In genomic region chr2:25362049-25362563, GRCh38 we compare ENCODE assay signal across 1 cellular context.
TF ChIP-seq lines count a peak whose summit lies in the region.

No MANE protein-coding gene starts in this region.

TF ChIP-seq in HepG2, 621 proteins besides CTCF, POLR2A, EP300 and RAD21 (continued from another document and continues in another):
- peak; percentile 68 for TF ChIP-seq ZNF687 (CRISPR knock-in tag; IDR thresholded peaks at IDR 0.05)
- TF ChIP-seq ERF (CRISPR knock-in tag; IDR thresholded peaks at IDR 0.05): peak; percentile 84
- no peak for TF ChIP-seq SOX13 (IDR thresholded peaks at IDR 0.05)
- TF ChIP-seq SOX13 (CRISPR knock-in tag; conservative IDR thresholded peaks at IDR 0.05 in 1 of 2, IDR thresholded peaks at IDR 0.05 in 1 of 2): peak in 1 of 2 experiments; percentile 56; a peak in 2 of 4 replicates
- TF ChIP-seq MXI1 (IDR thresholded peaks at IDR 0.05; ENCODE audit: borderline replicate concordance, low read depth, low read length): peak; percentile 62; the same call in 1 of the 3 replicates
- peak; percentile 67; the same call in 1 of the 2 replicates for TF ChIP-seq MEIS1 (CRISPR knock-in tag; IDR thresholded peaks at IDR 0.05; ENCODE audit: borderline replicate concordance)
- peak; percentile 65 for TF ChIP-seq REPIN1 (CRISPR knock-in tag; IDR thresholded peaks at IDR 0.05; ENCODE audit: borderline replicate concordance, low read depth)
- TF ChIP-seq CHD2 (IDR thresholded peaks at IDR 0.05; ENCODE audit: low read depth, low read length): peak; percentile 39; the same call in 1 of the 2 replicates
- TF ChIP-seq ZNF230 (CRISPR knock-in tag; IDR thresholded peaks at IDR 0.05): no peak; the same call in 1 of the 2 replicates
- TF ChIP-seq HOXA5 (CRISPR knock-in tag; IDR thresholded peaks at IDR 0.05): peak; percentile 88
- TF ChIP-seq ZNF768 (CRISPR knock-in tag; IDR thresholded peaks at IDR 0.05): peak; percentile 15; the same call in 1 of the 2 replicates
- TF ChIP-seq ZNF605 (CRISPR knock-in tag; IDR thresholded peaks at IDR 0.05): peak; percentile 84; the same call in 1 of the 2 replicates
- peak; percentile 46; the same call in 1 of the 2 replicates for TF ChIP-seq HDAC2 (CRISPR knock-in tag; IDR thresholded peaks at IDR 0.05)
- 0 out of 2 replicates have a peak, but pooled peaks have one; percentile 3 for TF ChIP-seq ZBTB20 (CRISPR knock-in tag; IDR thresholded peaks at IDR 0.05; ENCODE audit: borderline replicate concordance, low read depth)
- no peak for TF ChIP-seq ZNF576 (CRISPR knock-in tag; IDR thresholded peaks at IDR 0.05)
- no peak for TF ChIP-seq FLYWCH1 (CRISPR knock-in tag; IDR thresholded peaks at IDR 0.05)
- peak; percentile 98 for TF ChIP-seq ZMYM4 (CRISPR knock-in tag; IDR thresholded peaks at IDR 0.05)
- peak; percentile 59; the same call in 1 of the 2 replicates for TF ChIP-seq ARNTL (CRISPR knock-in tag; IDR thresholded peaks at IDR 0.05)
- TF ChIP-seq RCOR2 (CRISPR knock-in tag; IDR thresholded peaks at IDR 0.05): peak; percentile 25; the same call in 1 of the 2 replicates
- no peak for TF ChIP-seq EEA1 (CRISPR knock-in tag; IDR thresholded peaks at IDR 0.05; ENCODE audit: borderline replicate concordance)
- TF ChIP-seq NFE2L2 (IDR thresholded peaks at IDR 0.05; ENCODE audit: low read length): no peak
- no peak for TF ChIP-seq SYNCRIP (IDR thresholded peaks at IDR 0.05; ENCODE audit: insufficient read depth, low read depth, low read length)
- TF ChIP-seq KDM5A (IDR thresholded peaks at IDR 0.05; ENCODE audit: borderline replicate concordance, low read length): no peak
- TF ChIP-seq ATF7 (IDR thresholded peaks at IDR 0.05): no peak
- TF ChIP-seq ATF7 (CRISPR knock-in tag; IDR thresholded peaks at IDR 0.05): no peak
- TF ChIP-seq ZNF800 (CRISPR knock-in tag; IDR thresholded peaks at IDR 0.05): 0 out of 2 replicates have a peak, but pooled peaks have one; percentile 72
- no peak for TF ChIP-seq ZNF784 (CRISPR knock-in tag; IDR thresholded peaks at IDR 0.05; ENCODE audit: borderline replicate concordance)
- TF ChIP-seq ZNF790 (CRISPR knock-in tag; IDR thresholded peaks at IDR 0.05; ENCODE audit: borderline replicate concordance): no peak
- TF ChIP-seq RBM22 (optimal IDR thresholded peaks at IDR 0.05; ENCODE audit: low read length): no peak
- TF ChIP-seq CBFB (CRISPR knock-in tag; IDR thresholded peaks at IDR 0.05): peak; percentile 52; the same call in 1 of the 2 replicates
- TF ChIP-seq ZFP36L2 (CRISPR knock-in tag; IDR thresholded peaks at IDR 0.05): no peak
- TF ChIP-seq ZNF224 (CRISPR knock-in tag; IDR thresholded peaks at IDR 0.05): no peak
- TF ChIP-seq ZMAT5 (CRISPR knock-in tag; IDR thresholded peaks at IDR 0.05; ENCODE audit: borderline replicate concordance, low read depth): no peak
- TF ChIP-seq SCMH1 (CRISPR knock-in tag; IDR thresholded peaks at IDR 0.05; ENCODE audit: borderline replicate concordance): no peak
- no peak for TF ChIP-seq KAT7 (CRISPR knock-in tag; IDR thresholded peaks at IDR 0.05; ENCODE audit: borderline replicate concordance)
- TF ChIP-seq NCOR1 (IDR thresholded peaks at IDR 0.05; ENCODE audit: borderline replicate concordance, low read length): no peak
- no peak for TF ChIP-seq ZXDC (CRISPR knock-in tag; IDR thresholded peaks at IDR 0.05)
- TF ChIP-seq ZKSCAN5 (CRISPR knock-in tag; IDR thresholded peaks at IDR 0.05): no peak
- no peak for TF ChIP-seq RFX3 (CRISPR knock-in tag; IDR thresholded peaks at IDR 0.05)
- 0 out of 2 replicates have a peak, but pooled peaks have one; percentile 56 for TF ChIP-seq KLF6 (CRISPR knock-in tag; IDR thresholded peaks at IDR 0.05)
- no peak for TF ChIP-seq USF2 (IDR thresholded peaks at IDR 0.05; ENCODE audit: low read depth, low read length)
- no peak for TF ChIP-seq USF2 (CRISPR knock-in tag; IDR thresholded peaks at IDR 0.05; ENCODE audit: borderline replicate concordance)
- TF ChIP-seq IRX3 (CRISPR knock-in tag; IDR thresholded peaks at IDR 0.05; ENCODE audit: borderline replicate concordance, low read depth): no peak
- peak; percentile 65 for TF ChIP-seq TAF1 (CRISPR knock-in tag; IDR thresholded peaks at IDR 0.05)
- peak; percentile 77 for TF ChIP-seq ELF3 (CRISPR knock-in tag; IDR thresholded peaks at IDR 0.05)
- TF ChIP-seq MTF2 (CRISPR knock-in tag; IDR thresholded peaks at IDR 0.05; ENCODE audit: borderline replicate concordance): no peak
- TF ChIP-seq ATF6 (CRISPR knock-in tag; conservative IDR thresholded peaks at IDR 0.05): no peak
- TF ChIP-seq ZSCAN20 (CRISPR knock-in tag; IDR thresholded peaks at IDR 0.05; ENCODE audit: borderline replicate concordance): no peak
- peak; percentile 61; the same call in 1 of the 2 replicates for TF ChIP-seq ZNF335 (CRISPR knock-in tag; IDR thresholded peaks at IDR 0.05)
- peak; percentile 90 to 91 for TF ChIP-seq HMGXB4 (CRISPR knock-in tag; IDR thresholded peaks at IDR 0.05; ENCODE audit: borderline replicate concordance in 1 of 2, low read depth in 1 of 2)
- TF ChIP-seq ZNF607 (CRISPR knock-in tag; IDR thresholded peaks at IDR 0.05; ENCODE audit: borderline replicate concordance): peak; percentile 22; the same call in 1 of the 2 replicates
- no peak for TF ChIP-seq BRF2 (CRISPR knock-in tag; IDR thresholded peaks at IDR 0.05)
